Comparison of ENCODE assay signal across 17 cellular contexts in the genomic region with DNA sequence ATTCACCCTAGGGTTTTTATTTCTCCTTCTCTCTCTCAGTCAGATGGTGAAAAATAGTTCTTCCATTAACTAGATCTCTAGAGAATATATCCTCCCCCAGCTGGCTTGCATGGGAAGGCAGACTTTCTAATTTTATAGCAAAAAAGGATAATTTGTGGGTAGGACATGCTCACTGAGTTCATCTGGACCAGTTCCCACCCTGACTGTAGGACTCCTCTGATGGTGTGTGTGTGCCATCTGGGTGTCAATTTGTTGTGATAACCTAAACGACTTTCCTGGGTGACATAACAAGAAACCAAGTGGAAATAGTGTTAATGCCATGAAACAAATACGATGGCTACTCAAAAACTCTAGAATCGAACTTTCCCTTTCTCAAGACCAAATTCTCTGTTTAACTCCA.
"Had no signal": no experiment of that assay in that cellular context is flagged by ENCODE, and none has a peak within 500 bp of the region (broad histone marks: within the 10 kb centered on the region; RNA-seq: fewer than 3 reads in every experiment).

No MANE protein-coding gene starts in this region.

- DNase-seq: effector memory CD8-positive, alpha-beta T cell; foreskin keratinocyte; heart left ventricle; hippocampal formation; left colon; mesendoderm; naive thymus-derived CD8-positive, alpha-beta T cell; posterior cingulate gyrus; stimulated activated CD4-positive, alpha-beta T cell treated with anti-CD3 and anti-CD28 coated beads, Interleukin-2, amount 100 ng/mL, for 24 hours; stimulated activated CD4-positive, alpha-beta T cell treated with anti-CD3 and anti-CD28 coated beads, Interleukin-4, amount 100 ng/mL, for 4 hours; stimulated activated naive CD4-positive, alpha-beta T cell; trophoblast cell had no signal

- H3K4me1 Mint-ChIP-seq: naive thymus-derived CD8-positive, alpha-beta T cell had no signal

- ATAC-seq: effector memory CD8-positive, alpha-beta T cell; foreskin keratinocyte; heart left ventricle; left colon; naive thymus-derived CD8-positive, alpha-beta T cell; sciatic nerve had no signal

- H3K27me3 Mint-ChIP-seq: dendritic cell treated with granulocyte-macrophage colony-stimulating factor and Interleukin-4, amounts not matched to agents 40 ng/mL and 50 ng/mL, for 4 days had no signal

- H3K4me3 Mint-ChIP-seq: dendritic cell treated with granulocyte-macrophage colony-stimulating factor and Interleukin-4, amounts not matched to agents 40 ng/mL and 50 ng/mL, for 4 days; effector memory CD8-positive, alpha-beta T cell; naive thymus-derived CD8-positive, alpha-beta T cell; neural crest cell had no signal

- H3K4me3 ChIP-seq: esophagus muscularis mucosa, heart left ventricle, skin epidermis had no signal

- H3K9me3 Mint-ChIP-seq: dendritic cell treated with granulocyte-macrophage colony-stimulating factor and Interleukin-4, amounts not matched to agents 40 ng/mL and 50 ng/mL, for 4 days; neural crest cell had no signal

- H3K27ac Mint-ChIP-seq: dendritic cell treated with granulocyte-macrophage colony-stimulating factor and Interleukin-4, amounts not matched to agents 40 ng/mL and 50 ng/mL, for 4 days; effector memory CD8-positive, alpha-beta T cell; naive thymus-derived CD8-positive, alpha-beta T cell had no signal

- H3K36me3 Mint-ChIP-seq: naive thymus-derived CD8-positive, alpha-beta T cell had no signal
